Comparison of ENCODE assay signal across 1 cellular context in the genomic region with DNA sequence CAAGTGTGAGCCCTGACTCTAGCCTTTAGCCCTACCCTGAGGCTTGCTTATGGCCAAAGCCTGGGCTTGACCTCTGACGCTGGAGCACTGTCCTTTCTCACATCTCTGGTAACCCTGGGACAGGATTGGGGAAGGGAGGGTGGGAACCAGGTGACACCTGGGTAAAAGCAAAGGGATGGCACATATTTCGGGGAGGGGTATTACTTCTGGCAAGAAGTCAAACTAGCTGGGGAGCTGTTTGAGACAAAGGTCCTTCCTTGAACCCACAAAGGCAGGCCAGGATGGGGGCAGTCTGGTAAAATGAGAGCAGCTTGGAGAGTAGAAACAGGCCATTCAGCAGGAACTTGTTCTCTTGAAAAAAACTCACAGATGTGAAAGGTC.
TF ChIP-seq lines count a peak whose summit lies in the region.

No MANE protein-coding gene starts in this region.

TF ChIP-seq in H1, 55 proteins besides CTCF, POLR2A, EP300 and RAD21:
- TF ChIP-seq CEBPB (IDR thresholded peaks at IDR 0.05; ENCODE audit: low read depth, low read length), result no peak
- no peak for TF ChIP-seq NANOG (IDR thresholded peaks at IDR 0.05; ENCODE audit: insufficient read depth, low read depth, low read length, poor library complexity, severe bottlenecking)
- no peak for TF ChIP-seq SIRT6 (IDR thresholded peaks at IDR 0.05; ENCODE audit: low read length)
- no peak for TF ChIP-seq CREB1 (IDR thresholded peaks at IDR 0.05)
- TF ChIP-seq, protein P1, sequence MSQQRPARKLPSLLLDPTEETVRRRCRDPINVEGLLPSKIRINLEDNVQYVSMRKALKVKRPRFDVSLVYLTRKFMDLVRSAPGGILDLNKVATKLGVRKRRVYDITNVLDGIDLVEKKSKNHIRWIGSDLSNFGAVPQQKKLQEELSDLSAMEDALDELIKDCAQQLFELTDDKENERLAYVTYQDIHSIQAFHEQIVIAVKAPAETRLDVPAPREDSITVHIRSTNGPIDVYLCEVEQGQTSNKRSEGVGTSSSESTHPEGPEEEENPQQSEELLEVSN (IDR thresholded peaks at IDR 0.05), result no peak
- TF ChIP-seq KDM1A (IDR thresholded peaks at IDR 0.05; ENCODE audit: borderline replicate concordance, low read length), result no peak
- no peak for TF ChIP-seq SP2 (IDR thresholded peaks at IDR 0.05; ENCODE audit: low read length)
- TF ChIP-seq, protein P2, sequence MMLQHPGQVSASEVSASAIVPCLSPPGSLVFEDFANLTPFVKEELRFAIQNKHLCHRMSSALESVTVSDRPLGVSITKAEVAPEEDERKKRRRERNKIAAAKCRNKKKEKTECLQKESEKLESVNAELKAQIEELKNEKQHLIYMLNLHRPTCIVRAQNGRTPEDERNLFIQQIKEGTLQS (IDR thresholded peaks at IDR 0.05; ENCODE audit: insufficient read depth, low read depth, low read length), result no peak
